ENCODE assay signal across 12 cellular contexts in genomic region chr12:98838282-98838681, GRCh38.
DNase-seq lines count a peak whose midpoint lies in the region; ATAC-seq, FAIRE-seq and TF ChIP-seq lines count a peak whose summit lies in the region.
"Had no signal": no experiment of that assay in that cellular context is flagged by ENCODE, and none has a peak within 500 bp of the region (broad histone marks: within the 10 kb centered on the region; RNA-seq: fewer than 3 reads in every experiment).

No MANE protein-coding gene starts in this region.

- POLR2A ChIA-PET in HepG2 (lab: Yijun Ruan, JAX) = no interaction called here

- H3K36me3 ChIP-seq in HepG2 (replicated peaks in 1 of 2; ENCODE audit: control insufficient read depth in 1 of 2, insufficient read depth in 2 of 2, low read length in 2 of 2) (no peaks in the 10 kb centered on the region), right lobe of liver (no peaks in the 10 kb centered on the region)

- H3K4me3 ChIP-seq in HepG2 (replicated peaks in 1 of 3; ENCODE audit: insufficient read depth in 1 of 3, low read depth in 2 of 3, low read length in 3 of 3) = no peak overlapping the region
- no peak overlapping the region for H3K4me3 ChIP-seq in right lobe of liver
- H3K4me3 ChIP-seq: skin epidermis had no signal

- no peaks in the 10 kb centered on the region for H4K20me1 ChIP-seq in HepG2 (ENCODE audit: insufficient read depth, low read length)

- DNase-seq in HepG2 (ENCODE audit: low spot score) (no peak), right lobe of liver (no peak), inferior parietal cortex (ENCODE audit: extremely low spot score) (peak; percentile 76), ecto neural progenitor cell (ENCODE audit: low spot score) (no peak)
- DNase-seq: activated naive CD4-positive, alpha-beta T cell treated with anti-CD3 and anti-CD28 coated beads, Interleukin-2, amount 10 ng/mL, durations not matched to agents 7 days and 5 days; erythroblast; NCI-H1092 had no signal

- TF ChIP-seq EP300 in HepG2 (IDR thresholded peaks at IDR 0.05; ENCODE audit: low read depth in 2 of 2, low read length in 2 of 2) = no peak
- TF ChIP-seq EP300 in HepG2 (CRISPR knock-in tag; IDR thresholded peaks at IDR 0.05; ENCODE audit: borderline replicate concordance) = no peak

- TF ChIP-seq POLR2A in HepG2 (IDR thresholded peaks at IDR 0.05; ENCODE audit: insufficient read depth in 1 of 2, low read depth in 2 of 2, low read length in 2 of 2) (no peak), right lobe of liver (IDR thresholded peaks at IDR 0.05) (no peak)

- WGBS in HepG2 (ENCODE audit: low lambda C conversion rate) = 34% methylated on average over 6 of the region's 6 CpGs
- 37% methylated on average over 6 of the region's 6 CpGs for WGBS in right lobe of liver (ENCODE audit: insufficient coverage, low coverage, low lambda C conversion rate, missing lambda C conversion rate)

- H3K4me2 ChIP-seq in HepG2 (ENCODE audit: low read depth, low read length) = no peak overlapping the region

- BruUV-seq in HepG2 (replicated peaks; lab: Mats Ljungman, UMichigan) = no TSS peak

- H2AFZ ChIP-seq in HepG2 (ENCODE audit: low read length) = no peak overlapping the region

- no peak for FAIRE-seq in HepG2 (lab: Jason Lieb, UNC)

- no peaks in the 10 kb centered on the region for H3K79me2 ChIP-seq in HepG2 (ENCODE audit: insufficient read depth, low read length)

- no peaks in the 10 kb centered on the region for H3K4me1 ChIP-seq in HepG2 (ENCODE audit: insufficient read depth, low read length)
- no peaks in the 10 kb centered on the region for H3K4me1 ChIP-seq in right lobe of liver

- H3K9me3 ChIP-seq in HepG2 (ENCODE audit: low read length) = no peaks in the 10 kb centered on the region
- no peaks in the 10 kb centered on the region for H3K9me3 ChIP-seq in right lobe of liver

- no peak overlapping the region for H3K27ac ChIP-seq in HepG2 (ENCODE audit: extremely low read length, insufficient read depth, low read length)
- H3K27ac ChIP-seq in right lobe of liver = no peak overlapping the region
- H3K27ac ChIP-seq in angular gyrus (ENCODE audit: low read depth, low read length) = peak overlapping the region; percentile 59

- CTCF ChIA-PET in HepG2 (lab: Yijun Ruan, JAX; ENCODE audit: low intra/inter-chr PET ratio, low total read pairs) = no interaction called here

- in situ Hi-C loops in HepG2 (cut with HindIII; ENCODE audit: extremely low pct_ligation_motif_present, low pct_unique_long_range_greater_than_20kb) = no loop called here

- no peak overlapping the region for H3K9ac ChIP-seq in HepG2 (ENCODE audit: insufficient read depth, low read depth, low read length)

- H3K27me3 ChIP-seq in HepG2 (ENCODE audit: control insufficient read depth in 1 of 2, insufficient read depth in 2 of 2, low read length in 2 of 2) (no peaks in the 10 kb centered on the region), right lobe of liver (no peaks in the 10 kb centered on the region)

- TF ChIP-seq CTCF in HepG2 (CRISPR knock-in tag; IDR thresholded peaks at IDR 0.05) (no peak), right lobe of liver (IDR thresholded peaks at IDR 0.05) (peak in 1 of 4 donors; percentile 14)

- ATAC-seq in HepG2 = no peak
- no peak for ATAC-seq in right lobe of liver
- no peak for ATAC-seq in HG03520 (IDR thresholded peaks at IDR 0.05; ENCODE audit: unreplicated experiment)
- ATAC-seq in HG02610 (IDR thresholded peaks at IDR 0.05; ENCODE audit: unreplicated experiment) = no peak
- no peak for ATAC-seq in GM21786 (IDR thresholded peaks at IDR 0.05; ENCODE audit: unreplicated experiment)

- TF ChIP-seq RAD21 in HepG2 (CRISPR knock-in tag; IDR thresholded peaks at IDR 0.05) = no peak

- intact Hi-C loops in HepG2 (cut with micrococcal nuclease; ENCODE audit: unreplicated experiment) = no loop called here
- intact Hi-C loops in right lobe of liver (cut with DNase I) = no loop called here

TF ChIP-seq in HepG2, 621 proteins besides CTCF, POLR2A, EP300 and RAD21:
- TF ChIP-seq ZNF558 (CRISPR knock-in tag; IDR thresholded peaks at IDR 0.05; ENCODE audit: borderline replicate concordance) (no peak), MAFK (conservative IDR thresholded peaks at IDR 0.05 in 1 of 2, IDR thresholded peaks at IDR 0.05 in 1 of 2; ENCODE audit: low read length in 2 of 2) (peak; percentile 63 to 78), AKNA (CRISPR knock-in tag; IDR thresholded peaks at IDR 0.05; ENCODE audit: borderline replicate concordance) (no peak), GABPB1 (CRISPR knock-in tag; IDR thresholded peaks at IDR 0.05) (no peak), TRIM22 (IDR thresholded peaks at IDR 0.05) (no peak), MAFF (IDR thresholded peaks at IDR 0.05; ENCODE audit: low read depth, low read length) (peak; percentile 61), ISL2 (CRISPR knock-in tag; IDR thresholded peaks at IDR 0.05) (no peak), FOXO1 (CRISPR knock-in tag; IDR thresholded peaks at IDR 0.05) (no peak)
